1 cellular context compared by ENCODE assay signal in the genomic region with DNA sequence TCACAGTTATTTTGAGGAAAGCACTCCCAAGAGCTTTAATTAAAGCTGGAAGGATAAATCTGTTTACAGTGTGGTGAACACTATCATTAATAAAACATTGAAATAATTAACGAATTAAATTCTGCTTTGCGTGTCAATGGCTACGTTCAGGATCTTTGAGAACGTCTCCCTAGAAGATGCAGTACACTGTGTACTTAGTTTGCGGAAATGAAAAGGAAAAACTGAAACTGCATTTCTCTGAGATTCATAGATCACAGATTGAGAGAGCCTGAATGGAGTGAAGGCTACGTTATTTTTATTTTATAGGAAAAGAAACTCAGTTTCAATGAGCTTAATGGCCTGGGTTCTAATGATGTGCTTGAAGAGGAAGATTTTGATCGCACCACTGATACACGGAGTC.
TF ChIP-seq lines count a peak whose summit lies in the region.

No MANE protein-coding gene starts in this region.

TF ChIP-seq in endothelial cell of umbilical vein, 7 proteins besides CTCF, POLR2A, EP300 and RAD21 (continued from another document):
- TF ChIP-seq EZH2 (IDR thresholded peaks at IDR 0.05; ENCODE audit: borderline replicate concordance, low read depth, low read length, severe bottlenecking), result no peak
- TF ChIP-seq FOS (IDR thresholded peaks at IDR 0.05; ENCODE audit: borderline replicate concordance, insufficient read depth, low read length), result no peak
- TF ChIP-seq GATA2 (IDR thresholded peaks at IDR 0.05; ENCODE audit: insufficient read depth, insufficient read length, low read depth, low read length), result no peak
- no peak for TF ChIP-seq JUN (IDR thresholded peaks at IDR 0.05; ENCODE audit: borderline replicate concordance, insufficient read depth, insufficient read length, low read depth)
- TF ChIP-seq MYC (IDR thresholded peaks at IDR 0.05; ENCODE audit: low read depth, low read length), result no peak
- no peak for TF ChIP-seq POLR2AphosphoS5 (IDR thresholded peaks at IDR 0.05; ENCODE audit: insufficient read depth, low read depth, low read length)
TF ChIP-seq in endothelial cell of umbilical vein: peak in this region for 0.
